1 cellular context compared by ENCODE assay signal in the genomic region with DNA sequence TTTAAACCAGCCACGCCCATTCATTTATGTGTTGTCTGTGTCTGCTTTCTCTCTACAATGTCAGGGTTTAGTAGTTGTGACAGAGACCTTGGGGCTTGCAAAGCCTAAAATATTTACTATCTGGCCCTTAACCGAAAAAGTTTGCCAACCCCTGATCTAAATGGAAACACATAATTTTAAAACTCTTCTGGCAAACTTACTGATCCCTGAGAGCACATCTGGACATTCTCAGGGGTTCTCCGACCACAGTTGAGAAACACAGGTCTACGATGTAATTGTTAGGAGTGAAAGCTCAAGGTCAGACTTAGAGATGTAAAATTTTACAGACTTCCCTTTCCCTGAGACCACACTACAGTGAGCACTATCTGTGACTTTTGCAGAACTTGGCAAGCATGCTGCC.
TF ChIP-seq lines count a peak whose summit lies in the region.

No MANE protein-coding gene starts in this region.

TF ChIP-seq in HepG2, 621 proteins besides CTCF, POLR2A, EP300 and RAD21 (continued from another document):
- TF ChIP-seq, protein P1, sequence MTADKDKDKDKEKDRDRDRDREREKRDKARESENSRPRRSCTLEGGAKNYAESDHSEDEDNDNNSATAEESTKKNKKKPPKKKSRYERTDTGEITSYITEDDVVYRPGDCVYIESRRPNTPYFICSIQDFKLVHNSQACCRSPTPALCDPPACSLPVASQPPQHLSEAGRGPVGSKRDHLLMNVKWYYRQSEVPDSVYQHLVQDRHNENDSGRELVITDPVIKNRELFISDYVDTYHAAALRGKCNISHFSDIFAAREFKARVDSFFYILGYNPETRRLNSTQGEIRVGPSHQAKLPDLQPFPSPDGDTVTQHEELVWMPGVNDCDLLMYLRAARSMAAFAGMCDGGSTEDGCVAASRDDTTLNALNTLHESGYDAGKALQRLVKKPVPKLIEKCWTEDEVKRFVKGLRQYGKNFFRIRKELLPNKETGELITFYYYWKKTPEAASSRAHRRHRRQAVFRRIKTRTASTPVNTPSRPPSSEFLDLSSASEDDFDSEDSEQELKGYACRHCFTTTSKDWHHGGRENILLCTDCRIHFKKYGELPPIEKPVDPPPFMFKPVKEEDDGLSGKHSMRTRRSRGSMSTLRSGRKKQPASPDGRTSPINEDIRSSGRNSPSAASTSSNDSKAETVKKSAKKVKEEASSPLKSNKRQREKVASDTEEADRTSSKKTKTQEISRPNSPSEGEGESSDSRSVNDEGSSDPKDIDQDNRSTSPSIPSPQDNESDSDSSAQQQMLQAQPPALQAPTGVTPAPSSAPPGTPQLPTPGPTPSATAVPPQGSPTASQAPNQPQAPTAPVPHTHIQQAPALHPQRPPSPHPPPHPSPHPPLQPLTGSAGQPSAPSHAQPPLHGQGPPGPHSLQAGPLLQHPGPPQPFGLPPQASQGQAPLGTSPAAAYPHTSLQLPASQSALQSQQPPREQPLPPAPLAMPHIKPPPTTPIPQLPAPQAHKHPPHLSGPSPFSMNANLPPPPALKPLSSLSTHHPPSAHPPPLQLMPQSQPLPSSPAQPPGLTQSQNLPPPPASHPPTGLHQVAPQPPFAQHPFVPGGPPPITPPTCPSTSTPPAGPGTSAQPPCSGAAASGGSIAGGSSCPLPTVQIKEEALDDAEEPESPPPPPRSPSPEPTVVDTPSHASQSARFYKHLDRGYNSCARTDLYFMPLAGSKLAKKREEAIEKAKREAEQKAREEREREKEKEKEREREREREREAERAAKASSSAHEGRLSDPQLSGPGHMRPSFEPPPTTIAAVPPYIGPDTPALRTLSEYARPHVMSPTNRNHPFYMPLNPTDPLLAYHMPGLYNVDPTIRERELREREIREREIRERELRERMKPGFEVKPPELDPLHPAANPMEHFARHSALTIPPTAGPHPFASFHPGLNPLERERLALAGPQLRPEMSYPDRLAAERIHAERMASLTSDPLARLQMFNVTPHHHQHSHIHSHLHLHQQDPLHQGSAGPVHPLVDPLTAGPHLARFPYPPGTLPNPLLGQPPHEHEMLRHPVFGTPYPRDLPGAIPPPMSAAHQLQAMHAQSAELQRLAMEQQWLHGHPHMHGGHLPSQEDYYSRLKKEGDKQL (CRISPR knock-in tag; IDR thresholded peaks at IDR 0.05; ENCODE audit: low read depth), result no peak
- TF ChIP-seq, protein P2, sequence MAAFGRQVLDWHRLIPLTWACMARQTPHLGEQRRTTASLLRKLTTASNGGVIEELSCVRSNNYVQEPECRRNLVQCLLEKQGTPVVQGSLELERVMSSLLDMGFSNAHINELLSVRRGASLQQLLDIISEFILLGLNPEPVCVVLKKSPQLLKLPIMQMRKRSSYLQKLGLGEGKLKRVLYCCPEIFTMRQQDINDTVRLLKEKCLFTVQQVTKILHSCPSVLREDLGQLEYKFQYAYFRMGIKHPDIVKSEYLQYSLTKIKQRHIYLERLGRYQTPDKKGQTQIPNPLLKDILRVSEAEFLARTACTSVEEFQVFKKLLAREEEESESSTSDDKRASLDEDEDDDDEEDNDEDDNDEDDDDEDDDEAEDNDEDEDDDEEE (CRISPR knock-in tag; IDR thresholded peaks at IDR 0.05), result no peak
